ENCODE assay signal across 11 cellular contexts in genomic region chr4:166324321-166324720, GRCh38.
A peak's percentile ranks its signal among the peaks of the same experiment; 100 is the strongest.
DNase-seq lines count a peak whose midpoint lies in the region; ATAC-seq, FAIRE-seq and TF ChIP-seq lines count a peak whose summit lies in the region.
"Had no signal": no experiment of that assay in that cellular context is flagged by ENCODE, and none has a peak within 500 bp of the region (broad histone marks: within the 10 kb centered on the region; RNA-seq: fewer than 3 reads in every experiment).

No MANE protein-coding gene starts in this region.

- H3K9me3 ChIP-seq in astrocyte (ENCODE audit: insufficient read depth, low read depth, low read length), result no peaks in the 10 kb centered on the region
- no peaks in the 10 kb centered on the region for H3K9me3 ChIP-seq in osteoblast (ENCODE audit: low read depth, low read length)

- no peak for FAIRE-seq in astrocyte (lab: Jason Lieb, UNC)
- FAIRE-seq: A204.1, HTR-8/SVneo had no signal

- H3K27ac ChIP-seq in KMS-11 (no peak overlapping the region), astrocyte (ENCODE audit: low read depth, low read length) (no peak overlapping the region), osteoblast (ENCODE audit: low read depth, low read length) (no peak overlapping the region), dorsolateral prefrontal cortex (no peak overlapping the region)
- H3K27ac ChIP-seq: skin epidermis had no signal

- H3K4me3 ChIP-seq in KMS-11 (IDR thresholded peaks at IDR 0.05; ENCODE audit: insufficient read depth, low read depth, low read length) (no peak overlapping the region), astrocyte (ENCODE audit: insufficient read depth, low read depth, low read length) (no peak overlapping the region), osteoblast (ENCODE audit: insufficient read depth, low read length) (no peak overlapping the region), dorsolateral prefrontal cortex (no peak overlapping the region)
- H3K4me3 ChIP-seq: skin epidermis had no signal

- H3K4me1 Mint-ChIP-seq in astrocyte (ENCODE audit: low read depth, unreplicated experiment), result peaks cover 3% of the 10 kb centered on the region

- H3K79me2 ChIP-seq in KMS-11 (ENCODE audit: insufficient read depth, low read depth) (no peaks in the 10 kb centered on the region), astrocyte (ENCODE audit: insufficient read depth, low read length) (no peaks in the 10 kb centered on the region), osteoblast (ENCODE audit: insufficient read depth, low read length) (no peaks in the 10 kb centered on the region)

- H3K36me3 ChIP-seq in KMS-11 (ENCODE audit: insufficient read depth) (no peaks in the 10 kb centered on the region), astrocyte (ENCODE audit: insufficient read depth, low read length) (no peaks in the 10 kb centered on the region), osteoblast (ENCODE audit: insufficient read depth, low read length) (no peaks in the 10 kb centered on the region)

- no peak for ATAC-seq in sciatic nerve
- ATAC-seq in HG03432 (IDR thresholded peaks at IDR 0.05; ENCODE audit: unreplicated experiment), result no peak

- intact Hi-C loops in dorsolateral prefrontal cortex (cut with DNase I) (no loop called here), sciatic nerve (cut with DNase I) (no loop called here)

- H3K36me3 Mint-ChIP-seq in astrocyte (ENCODE audit: low read depth, unreplicated experiment), result no peaks in the 10 kb centered on the region

- no peak overlapping the region for H3K4me3 Mint-ChIP-seq in astrocyte (ENCODE audit: unreplicated experiment)

- no peak overlapping the region for H3K9ac ChIP-seq in KMS-11
- H3K9ac ChIP-seq in astrocyte (ENCODE audit: low read length), result no peak overlapping the region

- H3K27me3 ChIP-seq in KMS-11 (ENCODE audit: insufficient read depth, low read depth) (no peaks in the 10 kb centered on the region), astrocyte (ENCODE audit: insufficient read depth, low read length) (no peaks in the 10 kb centered on the region), osteoblast (ENCODE audit: insufficient read depth, low read length) (no peaks in the 10 kb centered on the region), dorsolateral prefrontal cortex (no peaks in the 10 kb centered on the region)

- no peaks in the 10 kb centered on the region for H3K27me3 Mint-ChIP-seq in astrocyte (ENCODE audit: low read depth, unreplicated experiment)

- H4K20me1 ChIP-seq in KMS-11 (ENCODE audit: insufficient read depth), result no peaks in the 10 kb centered on the region
- H4K20me1 ChIP-seq in astrocyte (ENCODE audit: insufficient read depth, low read length), result no peaks in the 10 kb centered on the region
- no peaks in the 10 kb centered on the region for H4K20me1 ChIP-seq in osteoblast (ENCODE audit: insufficient read depth, low read length)

- H3K27ac Mint-ChIP-seq in astrocyte (ENCODE audit: unreplicated experiment), result no peak overlapping the region

- no peak overlapping the region for H2AFZ ChIP-seq in KMS-11 (ENCODE audit: low read depth)
- no peak overlapping the region for H2AFZ ChIP-seq in astrocyte (ENCODE audit: low read depth, low read length)
- no peak overlapping the region for H2AFZ ChIP-seq in osteoblast (ENCODE audit: low read length)

- TF ChIP-seq CTCF in KMS-11 (conservative IDR thresholded peaks at IDR 0.05; ENCODE audit: low read depth, low read length) (peak; percentile 50; the same call in 1 of the 2 replicates), astrocyte (IDR thresholded peaks at IDR 0.05; ENCODE audit: insufficient read depth, low read depth, low read length) (peak; percentile 44), osteoblast (IDR thresholded peaks at IDR 0.05; ENCODE audit: extremely low read depth, low read depth, low read length) (peak; percentile 29), dorsolateral prefrontal cortex (IDR thresholded peaks at IDR 0.05 in 54 of 56, conservative IDR thresholded peaks at IDR 0.05 in 2 of 56; ENCODE audit: low read depth in 1 of 56, partially characterized antibody in 56 of 56) (peak in 4 of 56 donors; percentile 10 to 20 (median 16))

- DNase-seq in DMS 273 (lab: John Stamatoyannopoulos, UW; ENCODE audit: unreplicated experiment) (peak; percentile 17), DMS 273 treated with DMSO at 0.1 percent for 48 hours (lab: John Stamatoyannopoulos, UW) (no peak), astrocyte (ENCODE audit: low read depth) (no peak), osteoblast (ENCODE audit: insufficient read length, low spot score, missing footprints) (no peak), dorsolateral prefrontal cortex (no peak), sciatic nerve (ENCODE audit: low spot score) (no peak)

- no peak overlapping the region for H3K4me2 ChIP-seq in KMS-11
- no peak overlapping the region for H3K4me2 ChIP-seq in astrocyte (ENCODE audit: low read length)
- H3K4me2 ChIP-seq in osteoblast (ENCODE audit: insufficient read depth, low read length), result no peak overlapping the region

- H3K9me3 Mint-ChIP-seq in astrocyte (ENCODE audit: unreplicated experiment), result no peaks in the 10 kb centered on the region

- H3K4me1 ChIP-seq in KMS-11 (ENCODE audit: low read depth, poor library complexity, severe bottlenecking) (no peaks in the 10 kb centered on the region), astrocyte (ENCODE audit: insufficient read depth, low read length) (peaks cover 5% of the 10 kb centered on the region), osteoblast (ENCODE audit: insufficient read depth, low read length) (peaks cover 6% of the 10 kb centered on the region)
